ENCODE assay signal across 10 cellular contexts in the genomic region with DNA sequence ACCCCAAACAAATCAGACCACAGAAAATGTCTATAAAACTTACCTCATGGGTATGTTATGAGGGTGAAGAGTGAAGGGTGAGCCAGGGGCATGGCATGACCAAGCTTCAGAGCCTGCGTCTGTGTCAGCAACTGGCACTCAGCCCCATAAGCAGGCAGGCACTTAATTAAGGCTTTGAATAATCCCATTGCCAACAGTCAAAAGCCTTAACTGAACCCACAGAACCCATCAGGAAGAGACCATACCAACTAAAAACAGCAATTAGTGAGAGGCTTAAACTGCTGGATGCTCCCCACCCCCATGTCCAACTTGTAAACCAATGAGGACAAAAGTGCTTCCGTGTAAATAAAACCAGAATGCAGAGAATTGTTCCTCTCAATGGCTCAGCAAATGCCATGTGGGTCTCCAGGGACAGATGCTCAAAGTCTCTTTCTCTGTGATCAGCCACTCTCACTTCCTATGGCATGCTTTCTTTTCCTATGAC.
DNase-seq lines count a peak whose midpoint lies in the region; ATAC-seq, FAIRE-seq and TF ChIP-seq lines count a peak whose summit lies in the region.
"Had no signal": no experiment of that assay in that cellular context is flagged by ENCODE, and none has a peak within 500 bp of the region (broad histone marks: within the 10 kb centered on the region; RNA-seq: fewer than 3 reads in every experiment).

No MANE protein-coding gene starts in this region.

- peaks cover 32% of the 10 kb centered on the region for H3K27me3 Mint-ChIP-seq in activated naive CD4-positive, alpha-beta T cell treated with anti-CD3 and anti-CD28 coated beads, Interleukin-2, amount 10 ng/mL, durations not matched to agents 7 days and 5 days
- peaks cover 2% of the 10 kb centered on the region for H3K27me3 Mint-ChIP-seq in activated naive CD4-positive, alpha-beta T cell treated with anti-CD3 and anti-CD28 coated beads for 36 hours (ENCODE audit: low read depth)

- BruUV-seq in HepG2 (replicated peaks; lab: Mats Ljungman, UMichigan), result no TSS peak

- TF ChIP-seq POLR2A in HepG2 (IDR thresholded peaks at IDR 0.05; ENCODE audit: insufficient read depth in 1 of 2, low read depth in 2 of 2, low read length in 2 of 2), result 0 out of 4 replicates have a peak, but pooled peaks of 1 of the 2 experiments have one; percentile 25

- TF ChIP-seq EP300 in HepG2 (IDR thresholded peaks at IDR 0.05; ENCODE audit: low read depth in 2 of 2, low read length in 2 of 2) (peak in 1 of 2 experiments; percentile 59; a peak in 1 of 4 replicates), HepG2 (CRISPR knock-in tag; IDR thresholded peaks at IDR 0.05; ENCODE audit: borderline replicate concordance) (0 out of 2 replicates have a peak, but pooled peaks have one; percentile 15)

- H3K4me1 Mint-ChIP-seq in activated naive CD4-positive, alpha-beta T cell treated with anti-CD3 and anti-CD28 coated beads, Interleukin-2, amount 10 ng/mL, durations not matched to agents 7 days and 5 days, result peaks cover 12% of the 10 kb centered on the region
- peaks cover 3% of the 10 kb centered on the region for H3K4me1 Mint-ChIP-seq in activated naive CD4-positive, alpha-beta T cell treated with anti-CD3 and anti-CD28 coated beads for 36 hours (ENCODE audit: low read depth)

- intact Hi-C loops in HepG2 (cut with micrococcal nuclease; ENCODE audit: unreplicated experiment) (loop anchor here (10.0 kb wide), 1 partner anchor 207 kb away; a partner anchor contains a TSS), sciatic nerve (cut with DNase I) (no loop called here)
- intact Hi-C loops in activated naive CD4-positive, alpha-beta T cell treated with anti-CD3 and anti-CD28 coated beads for 36 hours (cut with micrococcal nuclease), result no loop called here

- peaks cover 0 to 37% (median 6%) of the 10 kb centered on the region in 11 experiments; a peak in 9 of 22 replicates for H3K27me3 ChIP-seq in BLaER1 treated with 17β-estradiol and CSF1 and Interleukin-3, amounts not matched to agents 10 nM and 100 nM
- H3K27me3 ChIP-seq in RWPE2 (ENCODE audit: insufficient read depth, poor library complexity, severe bottlenecking) (no peaks in the 10 kb centered on the region), HepG2 (ENCODE audit: control insufficient read depth in 1 of 2, insufficient read depth in 2 of 2, low read length in 2 of 2) (no peaks in the 10 kb centered on the region)

- H3K4me3 ChIP-seq in BLaER1 treated with 17β-estradiol and CSF1 and Interleukin-3, amounts not matched to agents 10 nM and 100 nM, result peak overlapping the region in 8 of 10 experiments; percentile 35 to 56 (median 45); a peak in 11 of 20 replicates
- H3K4me3 ChIP-seq in RWPE2 (ENCODE audit: severe bottlenecking) (no peak overlapping the region), HepG2 (replicated peaks in 1 of 3; ENCODE audit: insufficient read depth in 1 of 3, low read depth in 2 of 3, low read length in 3 of 3) (peak overlapping the region in 1 of 3 experiments; percentile 36; a peak in 1 of 6 replicates)

- peak; percentile 61; the same call in 1 of the 3 replicates for ATAC-seq in RWPE2 (ENCODE audit: low read depth)
- ATAC-seq in HepG2, result peak; percentile 52
- no peak for ATAC-seq in sciatic nerve
- no peak for ATAC-seq in HG02870 (IDR thresholded peaks at IDR 0.05; ENCODE audit: unreplicated experiment)

- no peaks in the 10 kb centered on the region for H3K36me3 Mint-ChIP-seq in activated naive CD4-positive, alpha-beta T cell treated with anti-CD3 and anti-CD28 coated beads, Interleukin-2, amount 10 ng/mL, durations not matched to agents 7 days and 5 days
- H3K36me3 Mint-ChIP-seq in activated naive CD4-positive, alpha-beta T cell treated with anti-CD3 and anti-CD28 coated beads for 36 hours (ENCODE audit: low read depth), result no peaks in the 10 kb centered on the region
- H3K36me3 Mint-ChIP-seq: activated naive CD8-positive, alpha-beta T cell treated with anti-CD3 and anti-CD28 coated beads, Interleukin-2, amount 10 ng/mL, durations not matched to agents 7 days and 5 days had no signal

- H3K36me3 ChIP-seq in BLaER1 treated with 17β-estradiol and CSF1 and Interleukin-3, amounts not matched to agents 10 nM and 100 nM, result peaks cover 0 to 13% (median 0%) of the 10 kb centered on the region in 11 experiments; a peak in 1 of 22 replicates
- H3K36me3 ChIP-seq in RWPE2 (ENCODE audit: low read depth), result no peaks in the 10 kb centered on the region
- no peaks in the 10 kb centered on the region for H3K36me3 ChIP-seq in HepG2 (replicated peaks in 1 of 2; ENCODE audit: control insufficient read depth in 1 of 2, insufficient read depth in 2 of 2, low read length in 2 of 2)

- TF ChIP-seq RAD21 in HepG2 (CRISPR knock-in tag; IDR thresholded peaks at IDR 0.05), result no peak

- H3K27ac Mint-ChIP-seq in activated naive CD4-positive, alpha-beta T cell treated with anti-CD3 and anti-CD28 coated beads, Interleukin-2, amount 10 ng/mL, durations not matched to agents 7 days and 5 days, result no peak overlapping the region
- no peak overlapping the region for H3K27ac Mint-ChIP-seq in activated naive CD4-positive, alpha-beta T cell treated with anti-CD3 and anti-CD28 coated beads for 36 hours
- H3K27ac Mint-ChIP-seq: activated naive CD8-positive, alpha-beta T cell treated with anti-CD3 and anti-CD28 coated beads, Interleukin-2, amount 10 ng/mL, durations not matched to agents 7 days and 5 days had no signal

- CTCF ChIA-PET in HepG2 (lab: Yijun Ruan, JAX; ENCODE audit: low intra/inter-chr PET ratio, low total read pairs), result no interaction called here
- CTCF ChIA-PET in activated naive CD4-positive, alpha-beta T cell treated with anti-CD3 and anti-CD28 coated beads, Interleukin-2, amount 10 ng/mL, durations not matched to agents 7 days and 5 days (lab: Charles Lee), result no interaction called here
- CTCF ChIA-PET in activated naive CD4-positive, alpha-beta T cell treated with anti-CD3 and anti-CD28 coated beads for 36 hours (lab: Charles Lee), result interaction anchor here (0.6 kb wide), 1 partner anchor 13 kb away, joined by 4 read pairs; no protein-coding TSS in a partner anchor

- H3K9me3 Mint-ChIP-seq in activated naive CD4-positive, alpha-beta T cell treated with anti-CD3 and anti-CD28 coated beads, Interleukin-2, amount 10 ng/mL, durations not matched to agents 7 days and 5 days, result no peaks in the 10 kb centered on the region
- H3K9me3 Mint-ChIP-seq in activated naive CD4-positive, alpha-beta T cell treated with anti-CD3 and anti-CD28 coated beads for 36 hours, result no peaks in the 10 kb centered on the region
- H3K9me3 Mint-ChIP-seq: activated naive CD8-positive, alpha-beta T cell treated with anti-CD3 and anti-CD28 coated beads, Interleukin-2, amount 10 ng/mL, durations not matched to agents 7 days and 5 days had no signal

- peak overlapping the region; percentile 66 to 88 (median 80); a peak in 21 of 22 replicates for H3K27ac ChIP-seq in BLaER1 treated with 17β-estradiol and CSF1 and Interleukin-3, amounts not matched to agents 10 nM and 100 nM
- no peak overlapping the region for H3K27ac ChIP-seq in RWPE2 (ENCODE audit: poor library complexity, severe bottlenecking)
- H3K27ac ChIP-seq in HepG2 (ENCODE audit: extremely low read length, insufficient read depth, low read length), result peak overlapping the region; percentile 90

- 0% methylated on average over 2 of the region's 2 CpGs for WGBS in HepG2 (ENCODE audit: low lambda C conversion rate)

- DNase-seq in NAMALWA (ENCODE audit: low spot score) (peak; percentile 25), RWPE2 (ENCODE audit: low spot score) (no peak), HepG2 (ENCODE audit: low spot score) (peak; percentile 89), sciatic nerve (ENCODE audit: low spot score) (no peak)
- DNase-seq in activated naive CD4-positive, alpha-beta T cell treated with anti-CD3 and anti-CD28 coated beads, Interleukin-2, amount 10 ng/mL, durations not matched to agents 7 days and 5 days, result no peak
- DNase-seq in activated naive CD4-positive, alpha-beta T cell treated with anti-CD3 and anti-CD28 coated beads for 36 hours, result no peak
- DNase-seq: activated naive CD8-positive, alpha-beta T cell treated with anti-CD3 and anti-CD28 coated beads, Interleukin-2, amount 10 ng/mL, durations not matched to agents 7 days and 5 days had no signal

- in situ Hi-C loops in HepG2 (cut with HindIII; ENCODE audit: extremely low pct_ligation_motif_present, low pct_unique_long_range_greater_than_20kb), result loop anchor here (5.0 kb wide), 1 partner anchor 44 kb away; no protein-coding TSS in a partner anchor

- peaks cover 0 to 17% (median 9%) of the 10 kb centered on the region in 11 experiments; a peak in 9 of 22 replicates for H4K20me1 ChIP-seq in BLaER1 treated with 17β-estradiol and CSF1 and Interleukin-3, amounts not matched to agents 10 nM and 100 nM
- H4K20me1 ChIP-seq in HepG2 (ENCODE audit: insufficient read depth, low read length), result no peaks in the 10 kb centered on the region

- POLR2A ChIA-PET in HepG2 (lab: Yijun Ruan, JAX), result interaction anchor here (1.2 kb wide), 1 partner anchor 42 kb away, joined by 4 read pairs; no protein-coding TSS in a partner anchor

- H2AFZ ChIP-seq in HepG2 (ENCODE audit: low read length), result no peak overlapping the region

- H3K4me1 ChIP-seq in BLaER1 treated with 17β-estradiol and CSF1 and Interleukin-3, amounts not matched to agents 10 nM and 100 nM, result peaks cover 46 to 82% (median 55%) of the 10 kb centered on the region in 10 experiments
- no peaks in the 10 kb centered on the region for H3K4me1 ChIP-seq in RWPE2 (ENCODE audit: insufficient read depth, poor library complexity, severe bottlenecking)
- peaks cover 82% of the 10 kb centered on the region for H3K4me1 ChIP-seq in HepG2 (ENCODE audit: insufficient read depth, low read length)

- no peak overlapping the region for H3K4me3 Mint-ChIP-seq in activated naive CD4-positive, alpha-beta T cell treated with anti-CD3 and anti-CD28 coated beads, Interleukin-2, amount 10 ng/mL, durations not matched to agents 7 days and 5 days
- no peak overlapping the region for H3K4me3 Mint-ChIP-seq in activated naive CD4-positive, alpha-beta T cell treated with anti-CD3 and anti-CD28 coated beads for 36 hours
- H3K4me3 Mint-ChIP-seq: activated naive CD8-positive, alpha-beta T cell treated with anti-CD3 and anti-CD28 coated beads, Interleukin-2, amount 10 ng/mL, durations not matched to agents 7 days and 5 days had no signal

- peak; percentile 96 for FAIRE-seq in HepG2 (lab: Jason Lieb, UNC)
- FAIRE-seq: islet of Langerhans had no signal

- peaks cover 19% of the 10 kb centered on the region for H3K79me2 ChIP-seq in HepG2 (ENCODE audit: insufficient read depth, low read length)

- peak overlapping the region; percentile 17 to 77 (median 63); a peak in 20 of 22 replicates for H3K9ac ChIP-seq in BLaER1 treated with 17β-estradiol and CSF1 and Interleukin-3, amounts not matched to agents 10 nM and 100 nM
- peak overlapping the region; percentile 36 for H3K9ac ChIP-seq in HepG2 (ENCODE audit: insufficient read depth, low read depth, low read length)

- peak overlapping the region; percentile 84 to 95 (median 92) for H3K4me2 ChIP-seq in BLaER1 treated with 17β-estradiol and CSF1 and Interleukin-3, amounts not matched to agents 10 nM and 100 nM
- H3K4me2 ChIP-seq in HepG2 (ENCODE audit: low read depth, low read length), result peak overlapping the region; percentile 60

- TF ChIP-seq CTCF in RWPE2 (IDR thresholded peaks at IDR 0.05; ENCODE audit: poor library complexity, severe bottlenecking) (no peak), HepG2 (CRISPR knock-in tag; IDR thresholded peaks at IDR 0.05) (no peak)

- H3K9me3 ChIP-seq in BLaER1 treated with 17β-estradiol and CSF1 and Interleukin-3, amounts not matched to agents 10 nM and 100 nM (replicated peaks in 1 of 11), result no peaks in the 10 kb centered on the region
- no peaks in the 10 kb centered on the region for H3K9me3 ChIP-seq in RWPE2 (ENCODE audit: severe bottlenecking)
- no peaks in the 10 kb centered on the region for H3K9me3 ChIP-seq in HepG2 (ENCODE audit: low read length)

Comparison
In these comparisons a context has a peak if more than half of its experiments do, and no peak if none do; other contexts are left out.
1. DNase-seq: peak in NAMALWA (single experiment) and HepG2 (single experiment); none in RWPE2 (single experiment), sciatic nerve (single experiment), activated naive CD4-positive, alpha-beta T cell treated with anti-CD3 and anti-CD28 coated beads, Interleukin-2, amount 10 ng/mL, durations not matched to agents 7 days and 5 days (single experiment) and activated naive CD4-positive, alpha-beta T cell treated with anti-CD3 and anti-CD28 coated beads for 36 hours (single experiment).
2. ATAC-seq: peak in RWPE2 (single experiment) and HepG2 (single experiment); none in sciatic nerve (single experiment) and HG02870 (single experiment).